In genomic region chr10:70031215-70031614, GRCh38 we compare ENCODE assay signal across 30 cellular contexts.
"Had no signal": no experiment of that assay in that cellular context is flagged by ENCODE, and none has a peak within 500 bp of the region (broad histone marks: within the 10 kb centered on the region; RNA-seq: fewer than 3 reads in every experiment).

No MANE protein-coding gene starts in this region.

- H3K79me2 ChIP-seq: parathyroid adenoma had no signal

- H3K4me1 Mint-ChIP-seq: natural killer cell; neural progenitor cell; stimulated activated memory B cell treated with anti-CD40 and anti-IgM and Interleukin-4, amounts not matched to agents 10 μg/mL and 1 μg/mL and 100 μg/mL, for 72 hours; stimulated activated naive CD8-positive, alpha-beta T cell treated with anti-CD3 and anti-CD28 coated beads, Interleukin-15, amount 100 ng/mL, for 72 hours had no signal

- H3K27ac Mint-ChIP-seq: natural killer cell; nephron; neural progenitor cell; progenitor cell of endocrine pancreas; stimulated activated memory B cell treated with anti-CD40 and anti-IgM and Interleukin-4, amounts not matched to agents 10 μg/mL and 1 μg/mL and 100 μg/mL, for 72 hours; stimulated activated naive CD8-positive, alpha-beta T cell treated with anti-CD3 and anti-CD28 coated beads, Interleukin-15, amount 100 ng/mL, for 72 hours; type B pancreatic cell had no signal

- H3K4me1 ChIP-seq: neural progenitor cell, parathyroid adenoma, psoas muscle, spleen, suprapubic skin, tibial artery, transverse colon, upper lobe of right lung, uterus had no signal

- H3K9me3 ChIP-seq: ovary, psoas muscle, testis, uterus had no signal

- H3K27me3 ChIP-seq: ovary, suprapubic skin, testis, tibial artery, upper lobe of right lung, uterus had no signal

- DNase-seq: natural killer cell; occipital lobe; ovary; posterior cingulate gyrus; psoas muscle; right cardiac atrium; spleen; stimulated activated CD4-positive, alpha-beta T cell treated with anti-CD3 and anti-CD28 coated beads, Interleukin-12 subunit alpha, Interleukin-12 subunit beta, amount 100 ng/mL, for 4 hours; stimulated activated CD4-positive, alpha-beta T cell treated with anti-CD3 and anti-CD28 coated beads, Interleukin-1b, Interleukin-23, amount 100 ng/mL, for 48 hours; stimulated activated CD4-positive, alpha-beta T cell treated with anti-CD3 and anti-CD28 coated beads, Interleukin-4, amount 100 ng/mL, for 1 hour; stimulated activated CD4-positive, alpha-beta T cell treated with anti-CD3 and anti-CD28 coated beads, Interleukin-4, amount 100 ng/mL, for 4 hours; stimulated activated CD8-positive, alpha-beta memory T cell treated with anti-CD3 and anti-CD28 coated beads, Interleukin-4, amount 100 ng/mL, for 48 hours; stimulated activated naive CD4-positive, alpha-beta T cell; stimulated activated naive CD8-positive, alpha-beta T cell treated with anti-CD3 and anti-CD28 coated beads, Interleukin-15, amount 100 ng/mL, for 72 hours; stimulated activated naive CD8-positive, alpha-beta T cell treated with anti-CD3 and anti-CD28 coated beads, Interleukin-15, Interleukin-2, amounts not matched to agents 100 U/mL and 50 U/mL, for 24 hours; substantia nigra; testis; tibial artery; transverse colon; upper lobe of right lung; uterus had no signal

- H3K36me3 Mint-ChIP-seq: neural progenitor cell, type B pancreatic cell had no signal

- H3K27ac ChIP-seq: neural progenitor cell, ovary, parathyroid adenoma, psoas muscle, skin epidermis, spleen, suprapubic skin, tibial artery, transverse colon, upper lobe of right lung, uterus had no signal

- H3K4me2 ChIP-seq: neural progenitor cell, smooth muscle cell had no signal

- H3K4me3 ChIP-seq: neural progenitor cell, ovary, psoas muscle, skin epidermis, smooth muscle cell, spleen, suprapubic skin, testis, tibial artery, transverse colon, upper lobe of right lung, uterus had no signal

- H3K4me3 Mint-ChIP-seq: natural killer cell; nephron; neural progenitor cell; stimulated activated memory B cell treated with anti-CD40 and anti-IgM and Interleukin-4, amounts not matched to agents 10 μg/mL and 1 μg/mL and 100 μg/mL, for 72 hours; stimulated activated naive CD8-positive, alpha-beta T cell treated with anti-CD3 and anti-CD28 coated beads, Interleukin-15, amount 100 ng/mL, for 72 hours; type B pancreatic cell had no signal

- H3K9ac ChIP-seq: neural progenitor cell, parathyroid adenoma had no signal

- H2AFZ ChIP-seq: neural progenitor cell, parathyroid adenoma had no signal

- H3K36me3 ChIP-seq: neural progenitor cell, ovary, spleen, suprapubic skin, tibial artery, transverse colon, upper lobe of right lung, uterus had no signal
